Comparison of ENCODE assay signal across 8 cellular contexts in the genomic region with DNA sequence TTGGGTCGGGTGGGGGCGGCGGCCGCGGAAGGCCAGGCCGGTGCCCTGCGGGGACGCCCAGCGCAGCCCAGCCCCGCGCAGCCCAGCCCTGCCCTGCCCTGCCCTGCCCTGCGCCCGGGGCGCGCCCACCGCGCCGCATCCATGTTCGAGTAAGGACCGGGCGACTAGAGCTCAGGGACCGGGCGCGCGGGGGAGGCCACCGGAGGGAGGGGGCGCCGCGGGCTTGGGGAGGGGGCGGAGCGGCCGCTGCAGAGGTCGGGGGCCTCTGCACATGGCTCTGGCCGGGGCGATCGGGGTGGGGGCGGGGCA. TPM values are rescaled to one million over a fixed set of nuclear protein-coding genes. Genes with fewer than 3 reads are reported as not detected.
A peak's percentile ranks its signal among the peaks of the same experiment; 100 is the strongest.
DNase-seq lines count a peak whose midpoint lies in the region; ATAC-seq and TF ChIP-seq lines count a peak whose summit lies in the region.

No MANE protein-coding gene starts in this region.

- peaks cover 0 to 23% (median 0%) of the 10 kb centered on the region in 3 experiments for H3K36me3 ChIP-seq in naive thymus-derived CD4-positive, alpha-beta T cell (ENCODE audit: control insufficient read depth in 2 of 3, insufficient read depth in 3 of 3, low read length in 3 of 3)

- ATAC-seq in central memory CD8-positive, alpha-beta T cell (replicated peaks; ENCODE audit: extremely low read depth, poor library complexity, severe bottlenecking) = peak; percentile 19
- no peak for ATAC-seq in naive thymus-derived CD4-positive, alpha-beta T cell
- ATAC-seq in HG02798 (IDR thresholded peaks at IDR 0.05; ENCODE audit: poor library complexity, unreplicated experiment) = no peak

- TF ChIP-seq CTCF in AG04449 (IDR thresholded peaks at IDR 0.05; ENCODE audit: insufficient read depth, low read length, missing control alignments) (no peak), HL-60 (IDR thresholded peaks at IDR 0.05; ENCODE audit: insufficient read depth, low read length) (no peak)

- peak overlapping the region; percentile 86 for H3K27ac ChIP-seq in HL-60 (replicated peaks)
- peak overlapping the region; percentile 97 for H3K27ac ChIP-seq in naive thymus-derived CD4-positive, alpha-beta T cell (ENCODE audit: low read depth, low read length)

- H3K4me3 ChIP-seq in AG04449 (ENCODE audit: low read depth, low read length) = peak overlapping the region; percentile 73
- peak overlapping the region; percentile 88 for H3K4me3 ChIP-seq in HL-60 (replicated peaks; ENCODE audit: insufficient read depth, low read length)
- H3K4me3 ChIP-seq in naive thymus-derived CD4-positive, alpha-beta T cell (ENCODE audit: low read length) = peak overlapping the region; percentile 72

- H3K9me3 ChIP-seq in naive thymus-derived CD4-positive, alpha-beta T cell (ENCODE audit: control insufficient read depth in 2 of 3, low read length in 3 of 3) = no peaks in the 10 kb centered on the region

- H3K4me1 ChIP-seq in naive thymus-derived CD4-positive, alpha-beta T cell (ENCODE audit: control insufficient read depth in 2 of 2, insufficient read depth in 2 of 2, low read length in 2 of 2) = peaks cover 66 to 68% of the 10 kb centered on the region in 2 donors

- peaks cover 25% of the 10 kb centered on the region for H3K36me3 Mint-ChIP-seq in central memory CD8-positive, alpha-beta T cell (ENCODE audit: insufficient read depth)
- H3K36me3 Mint-ChIP-seq in naive thymus-derived CD4-positive, alpha-beta T cell = peaks cover 6 to 24% (median 12%) of the 10 kb centered on the region in 5 donors

- intact Hi-C loops in naive thymus-derived CD4-positive, alpha-beta T cell (cut with micrococcal nuclease) = loop anchor here (5.0 to 10.0 kb wide), 2 partner anchors 42 to 265 kb away; a partner anchor contains a TSS

- no peaks in the 10 kb centered on the region for H3K27me3 Mint-ChIP-seq in central memory CD8-positive, alpha-beta T cell
- no peaks in the 10 kb centered on the region for H3K27me3 Mint-ChIP-seq in naive thymus-derived CD4-positive, alpha-beta T cell

- POLR2A ChIA-PET in AG04449 (lab: Yijun Ruan, JAX) = interaction anchor here (0.7 kb wide), 1 partner anchor 58 kb away, joined by 3 read pairs; no protein-coding TSS in a partner anchor
- POLR2A ChIA-PET in naive thymus-derived CD4-positive, alpha-beta T cell (lab: Charles Lee) = interaction anchor here (1.0 to 10.7 kb wide), 11 partner anchors 10 to 211 kb away, joined by 3 to 237 read pairs (median 6); a partner anchor contains a TSS

- CTCF ChIA-PET in AG04449 (lab: Yijun Ruan, JAX) = interaction anchor here (0.5 to 4.0 kb wide), 4 partner anchors 12 to 141 kb away, joined by 3 to 30 read pairs (median 8); no protein-coding TSS in a partner anchor
- CTCF ChIA-PET in naive thymus-derived CD4-positive, alpha-beta T cell (lab: Charles Lee) = interaction anchor here (1.0 to 3.6 kb wide), 4 partner anchors 12 to 38 kb away, joined by 3 to 39 read pairs (median 16); no protein-coding TSS in a partner anchor

- H3K4me1 Mint-ChIP-seq in central memory CD8-positive, alpha-beta T cell = peaks cover 65% of the 10 kb centered on the region
- peaks cover 59 to 83% (median 74%) of the 10 kb centered on the region in 7 donors for H3K4me1 Mint-ChIP-seq in naive thymus-derived CD4-positive, alpha-beta T cell

- peak overlapping the region; percentile 91 for H3K27ac Mint-ChIP-seq in central memory CD8-positive, alpha-beta T cell (ENCODE audit: low read depth)
- H3K27ac Mint-ChIP-seq in naive thymus-derived CD4-positive, alpha-beta T cell = peak overlapping the region in 4 of 9 donors; percentile 92 to 98 (median 96)

- DNase-seq in AG04449 (ENCODE audit: low read depth, low spot score) (no peak), HL-60 (ENCODE audit: low read depth in 1 of 2, low spot score in 1 of 2) (peak in 1 of 2 experiments; percentile 69), NCI-H2029 (lab: John Stamatoyannopoulos, UW) (no peak), NCI-H510A treated with DMSO at 0.1 percent for 48 hours (lab: John Stamatoyannopoulos, UW) (no peak), foreskin melanocyte (no peak)
- no peak for DNase-seq in central memory CD8-positive, alpha-beta T cell (ENCODE audit: low spot score in 2 of 2)
- DNase-seq in naive thymus-derived CD4-positive, alpha-beta T cell = no peak

- H3K27me3 ChIP-seq in HL-60 (ENCODE audit: insufficient read depth, poor library complexity, severe bottlenecking) = no peaks in the 10 kb centered on the region
- H3K27me3 ChIP-seq in naive thymus-derived CD4-positive, alpha-beta T cell (ENCODE audit: control insufficient read depth in 2 of 2, insufficient read depth in 2 of 2, low read length in 2 of 2) = no peaks in the 10 kb centered on the region

- H3K4me3 Mint-ChIP-seq in central memory CD8-positive, alpha-beta T cell = peak overlapping the region; percentile 93
- peak overlapping the region in 6 of 10 donors; percentile 83 to 100 (median 93) for H3K4me3 Mint-ChIP-seq in naive thymus-derived CD4-positive, alpha-beta T cell

- H3K9me3 Mint-ChIP-seq in central memory CD8-positive, alpha-beta T cell = no peaks in the 10 kb centered on the region
- H3K9me3 Mint-ChIP-seq in naive thymus-derived CD4-positive, alpha-beta T cell = peaks cover 0 to 4% (median 0%) of the 10 kb centered on the region in 11 donors

RNA-seq across cellular contexts. Expression of a gene that starts 0.2 kb away (rescaled TPM):
- 100 to 1,000 TPM in 4 of 5 experiments, 10 to 100 TPM in 1; 90.1 to 286 (median 253) TPM for total RNA-seq in naive thymus-derived CD4-positive, alpha-beta T cell
- 10 to 100 TPM; 33.6 to 74.9 TPM for polyA plus RNA-seq in naive thymus-derived CD4-positive, alpha-beta T cell

RNA-seq across cellular contexts. Expression of a gene that starts 30.0 kb away (rescaled TPM):
- 1 to 10 TPM in 4 of 5 experiments, under 1 TPM in 1; 0.48 to 1.9 (median 1.8) TPM for total RNA-seq in naive thymus-derived CD4-positive, alpha-beta T cell
- under 1 TPM in 1 of 2 donors, not detected in 1; 0.23 TPM for polyA plus RNA-seq in naive thymus-derived CD4-positive, alpha-beta T cell

RNA-seq across cellular contexts. Expression of a gene that starts 36.3 kb away (rescaled TPM):
- 10 to 100 TPM; 11.0 to 33.9 (median 14.7) TPM for total RNA-seq in naive thymus-derived CD4-positive, alpha-beta T cell
- polyA plus RNA-seq in naive thymus-derived CD4-positive, alpha-beta T cell = 10 to 100 TPM; 18.3 to 23.5 TPM

RNA-seq across cellular contexts. Expression of a gene that starts 41.2 kb away (rescaled TPM):
- total RNA-seq in naive thymus-derived CD4-positive, alpha-beta T cell = not detected
- not detected for polyA plus RNA-seq in naive thymus-derived CD4-positive, alpha-beta T cell
